In genomic region chr2:165560377-165560988, GRCh38 we compare ENCODE assay signal across 24 cellular contexts.
"Had no signal": no experiment of that assay in that cellular context is flagged by ENCODE, and none has a peak within 500 bp of the region (broad histone marks: within the 10 kb centered on the region; RNA-seq: fewer than 3 reads in every experiment).

No MANE protein-coding gene starts in this region.

- H3K4me3 ChIP-seq: ovary, sigmoid colon, thyroid gland, upper lobe of left lung, vagina had no signal

- H3K27me3 ChIP-seq: ovary, sigmoid colon, thyroid gland, upper lobe of left lung, vagina had no signal

- H3K4me1 ChIP-seq: sigmoid colon, thyroid gland, upper lobe of left lung, vagina had no signal

- H3K4me3 Mint-ChIP-seq: activated CD8-positive, alpha-beta T cell treated with anti-CD3 and anti-CD28 coated beads for 36 hours; activated T-cell treated with anti-CD3 and anti-CD28 coated beads, Interleukin-2, amount 50 U/mL, for 72 hours; central memory CD8-positive, alpha-beta T cell; stimulated activated effector memory CD8-positive, alpha-beta T cell treated with anti-CD3 and anti-CD28 coated beads, Interleukin-12 subunit alpha, Interleukin-12 subunit beta, amount 100 ng/mL, for 72 hours; stimulated activated naive CD8-positive, alpha-beta T cell treated with anti-CD3 and anti-CD28 coated beads, Interleukin-15, Interleukin-2, amounts not matched to agents 100 ng/mL and 50 ng/mL, for 24 hours; T-helper 17 cell had no signal

- H3K27ac ChIP-seq: sigmoid colon, thyroid gland, upper lobe of left lung, vagina had no signal

- H3K27ac Mint-ChIP-seq: activated CD8-positive, alpha-beta T cell treated with anti-CD3 and anti-CD28 coated beads for 36 hours; activated naive CD4-positive, alpha-beta T cell treated with anti-CD3 and anti-CD28 coated beads, Interleukin-2, amount 50 U/mL, for 72 hours; activated T-cell treated with anti-CD3 and anti-CD28 coated beads, Interleukin-2, amount 50 U/mL, for 72 hours; progenitor cell of endocrine pancreas; stimulated activated effector memory CD8-positive, alpha-beta T cell treated with anti-CD3 and anti-CD28 coated beads, Interleukin-12 subunit alpha, Interleukin-12 subunit beta, amount 100 ng/mL, for 72 hours; stimulated activated naive CD8-positive, alpha-beta T cell treated with anti-CD3 and anti-CD28 coated beads, Interleukin-15, Interleukin-2, amounts not matched to agents 100 ng/mL and 50 ng/mL, for 24 hours; T-helper 17 cell had no signal

- H3K4me1 Mint-ChIP-seq: central memory CD8-positive, alpha-beta T cell; naive B cell; stimulated activated effector memory CD8-positive, alpha-beta T cell treated with anti-CD3 and anti-CD28 coated beads, Interleukin-12 subunit alpha, Interleukin-12 subunit beta, amount 100 ng/mL, for 72 hours; T-helper 17 cell had no signal

- H3K36me3 Mint-ChIP-seq: activated naive CD4-positive, alpha-beta T cell treated with anti-CD3 and anti-CD28 coated beads, Interleukin-2, amount 50 U/mL, for 72 hours; naive B cell; stimulated activated effector memory CD8-positive, alpha-beta T cell treated with anti-CD3 and anti-CD28 coated beads, Interleukin-12 subunit alpha, Interleukin-12 subunit beta, amount 100 ng/mL, for 72 hours had no signal

- H3K9me3 ChIP-seq: ovary, sigmoid colon, thyroid gland, upper lobe of left lung, vagina had no signal

- H3K27me3 Mint-ChIP-seq: central memory CD8-positive, alpha-beta T cell; progenitor cell of endocrine pancreas had no signal

- DNase-seq: activated CD4-positive, alpha-beta T cell treated with anti-CD3 and anti-CD28 coated beads for 1 hour; activated CD4-positive, alpha-beta T cell treated with anti-CD3 and anti-CD28 coated beads, Interleukin-2, amount 50 U/mL, for 1 hour; activated CD8-positive, alpha-beta T cell treated with anti-CD3 and anti-CD28 coated beads for 36 hours; activated naive CD4-positive, alpha-beta T cell; activated T-cell treated with anti-CD3 and anti-CD28 coated beads, Interleukin-2, amount 50 U/mL, for 72 hours; dermis blood vessel endothelial cell; effector CD4-positive, alpha-beta T cell; left cardiac atrium; left ventricle myocardium superior; naive B cell; ovary; sigmoid colon; small intestine; stimulated activated CD4-positive, alpha-beta T cell treated with anti-CD3 and anti-CD28 coated beads, Interleukin-4, amount 100 ng/mL, for 24 hours; T-helper 17 cell; T1000; thyroid gland; upper lobe of left lung had no signal

- H3K36me3 ChIP-seq: ovary, sigmoid colon, thyroid gland, upper lobe of left lung, vagina had no signal

- H3K9me3 Mint-ChIP-seq: activated CD8-positive, alpha-beta T cell treated with anti-CD3 and anti-CD28 coated beads for 36 hours; activated naive CD4-positive, alpha-beta T cell treated with anti-CD3 and anti-CD28 coated beads, Interleukin-2, amount 50 U/mL, for 72 hours; activated T-cell treated with anti-CD3 and anti-CD28 coated beads, Interleukin-2, amount 50 U/mL, for 72 hours; central memory CD8-positive, alpha-beta T cell; naive B cell; stimulated activated effector memory CD8-positive, alpha-beta T cell treated with anti-CD3 and anti-CD28 coated beads, Interleukin-12 subunit alpha, Interleukin-12 subunit beta, amount 100 ng/mL, for 72 hours; stimulated activated naive CD8-positive, alpha-beta T cell treated with anti-CD3 and anti-CD28 coated beads, Interleukin-15, Interleukin-2, amounts not matched to agents 100 ng/mL and 50 ng/mL, for 24 hours had no signal

- ATAC-seq: activated CD8-positive, alpha-beta T cell treated with anti-CD3 and anti-CD28 coated beads for 36 hours; activated naive CD4-positive, alpha-beta T cell treated with anti-CD3 and anti-CD28 coated beads, Interleukin-2, amount 50 U/mL, for 72 hours; activated T-cell treated with anti-CD3 and anti-CD28 coated beads, Interleukin-2, amount 50 U/mL, for 72 hours; left cardiac atrium; left ventricle myocardium superior; stimulated activated effector memory CD8-positive, alpha-beta T cell treated with anti-CD3 and anti-CD28 coated beads, Interleukin-12 subunit alpha, Interleukin-12 subunit beta, amount 100 ng/mL, for 72 hours; T-helper 17 cell had no signal
